ENCODE assay signal across 8 cellular contexts in genomic region chr4:109701566-109702399, GRCh38. TPM values are rescaled to one million over a fixed set of nuclear protein-coding genes. Genes with fewer than 3 reads are reported as not detected.
A peak's percentile ranks its signal among the peaks of the same experiment; 100 is the strongest.
DNase-seq lines count a peak whose midpoint lies in the region; ATAC-seq and TF ChIP-seq lines count a peak whose summit lies in the region.

No MANE protein-coding gene starts in this region.

- POLR2A ChIA-PET in CD4-positive, alpha-beta memory T cell (lab: Charles Lee; ENCODE audit: partially characterized antibody): interaction anchor here (0.6 to 4.6 kb wide), 13 partner anchors 10 to 269 kb away, joined by 3 to 23 read pairs (median 8); partner anchors contain the start of genes GAR1, MCUB, PLA2G12A and SEC24B

- intact Hi-C loops in CD4-positive, alpha-beta memory T cell (cut with micrococcal nuclease): loop anchor here (5.0 to 10.0 kb wide), 2 partner anchors 273 to 1979 kb away; partner anchors contain the start of gene PAPSS1

- H3K4me3 ChIP-seq in CD4-positive, alpha-beta memory T cell (ENCODE audit: low read length in 2 of 2): peak overlapping the region; percentile 37 to 56
- H3K4me3 ChIP-seq in kidney epithelial cell (ENCODE audit: low read depth, low read length) (peak overlapping the region; percentile 62), thymus (ENCODE audit: low read length) (peak overlapping the region; percentile 82)

- H3K36me3 ChIP-seq in CD4-positive, alpha-beta memory T cell (ENCODE audit: insufficient read depth, low read length): peaks cover 8% of the 10 kb centered on the region
- H3K36me3 ChIP-seq in kidney epithelial cell (ENCODE audit: control insufficient read depth, insufficient read depth, low read length) (no peaks in the 10 kb centered on the region), thymus (ENCODE audit: control insufficient read depth, insufficient read depth) (peaks cover 15% of the 10 kb centered on the region)

- H3K4me3 Mint-ChIP-seq in CD4-positive, alpha-beta memory T cell: peak overlapping the region; percentile 92 to 98 (median 95)
- peak overlapping the region; percentile 93 for H3K4me3 Mint-ChIP-seq in activated naive CD8-positive, alpha-beta T cell treated with anti-CD3 and anti-CD28 coated beads for 36 hours

- peak overlapping the region; percentile 71 for H3K27ac ChIP-seq in CD4-positive, alpha-beta memory T cell (ENCODE audit: low read depth, low read length)
- peak overlapping the region; percentile 82 for H3K27ac ChIP-seq in thymus (ENCODE audit: low read depth)

- no peak for TF ChIP-seq CTCF in kidney epithelial cell (IDR thresholded peaks at IDR 0.05; ENCODE audit: insufficient read depth, low read length, poor library complexity, severe bottlenecking)

- H3K4me1 Mint-ChIP-seq in CD4-positive, alpha-beta memory T cell: peaks cover 31 to 68% (median 46%) of the 10 kb centered on the region in 4 donors
- peaks cover 29% of the 10 kb centered on the region for H3K4me1 Mint-ChIP-seq in activated naive CD8-positive, alpha-beta T cell treated with anti-CD3 and anti-CD28 coated beads for 36 hours

- H3K9me3 Mint-ChIP-seq in CD4-positive, alpha-beta memory T cell: peaks cover 0 to 8% (median 0%) of the 10 kb centered on the region in 8 donors
- H3K9me3 Mint-ChIP-seq in activated naive CD8-positive, alpha-beta T cell treated with anti-CD3 and anti-CD28 coated beads for 36 hours: no peaks in the 10 kb centered on the region

- 27% methylated on average over 21 of the region's 21 CpGs for WGBS in thymus

- ATAC-seq in HG03159 (IDR thresholded peaks at IDR 0.05; ENCODE audit: unreplicated experiment) (peak; percentile 2), HG02610 (IDR thresholded peaks at IDR 0.05; ENCODE audit: unreplicated experiment) (no peak)

- H3K36me3 Mint-ChIP-seq in CD4-positive, alpha-beta memory T cell: peaks cover 8 to 25% of the 10 kb centered on the region in 2 donors
- peaks cover 16% of the 10 kb centered on the region for H3K36me3 Mint-ChIP-seq in activated naive CD8-positive, alpha-beta T cell treated with anti-CD3 and anti-CD28 coated beads for 36 hours

- no peaks in the 10 kb centered on the region for H3K27me3 Mint-ChIP-seq in CD4-positive, alpha-beta memory T cell
- no peaks in the 10 kb centered on the region for H3K27me3 Mint-ChIP-seq in activated naive CD8-positive, alpha-beta T cell treated with anti-CD3 and anti-CD28 coated beads for 36 hours

- H3K4me1 ChIP-seq in CD4-positive, alpha-beta memory T cell (ENCODE audit: insufficient read depth, low read length): peaks cover 47% of the 10 kb centered on the region
- H3K4me1 ChIP-seq in thymus (ENCODE audit: control insufficient read depth, insufficient read depth, low read length): peaks cover 11% of the 10 kb centered on the region

- peak in 2 of 5 donors; percentile 12 to 17 for DNase-seq in CD4-positive, alpha-beta memory T cell
- DNase-seq in activated naive CD8-positive, alpha-beta T cell treated with anti-CD3 and anti-CD28 coated beads for 36 hours: no peak
- no peak for DNase-seq in kidney epithelial cell (ENCODE audit: low read depth)
- no peak for DNase-seq in foreskin melanocyte
- no peak for DNase-seq in 8988T

- CTCF ChIA-PET in CD4-positive, alpha-beta memory T cell (lab: Charles Lee; ENCODE audit: partially characterized antibody): interaction anchor here (0.7 to 4.3 kb wide), 15 partner anchors 9 to 276 kb away, joined by 3 to 17 read pairs (median 6); partner anchors contain the start of genes PLA2G12A and SEC24B

- H3K9me3 ChIP-seq in CD4-positive, alpha-beta memory T cell (ENCODE audit: control insufficient read depth in 1 of 2, low read length in 2 of 2): no peaks in the 10 kb centered on the region
- H3K9me3 ChIP-seq in thymus (ENCODE audit: control insufficient read depth): peaks cover 1% of the 10 kb centered on the region

- H3K27me3 ChIP-seq in CD4-positive, alpha-beta memory T cell (ENCODE audit: insufficient read depth, low read length): no peaks in the 10 kb centered on the region
- no peaks in the 10 kb centered on the region for H3K27me3 ChIP-seq in kidney epithelial cell (ENCODE audit: control insufficient read depth, insufficient read depth, low read length)
- no peaks in the 10 kb centered on the region for H3K27me3 ChIP-seq in thymus (ENCODE audit: control insufficient read depth, insufficient read depth)

- H3K27ac Mint-ChIP-seq in CD4-positive, alpha-beta memory T cell: peak overlapping the region; percentile 86 to 96 (median 93)
- H3K27ac Mint-ChIP-seq in activated naive CD8-positive, alpha-beta T cell treated with anti-CD3 and anti-CD28 coated beads for 36 hours: peak overlapping the region; percentile 90

RNA-seq across cellular contexts. Expression of gene CASP6, which starts 1.5 kb away (rescaled TPM):
- total RNA-seq in CD4-positive, alpha-beta memory T cell: 10 to 100 TPM; 16.5 to 24.7 TPM
- polyA plus RNA-seq in CD4-positive, alpha-beta memory T cell: 100 to 1,000 TPM in 1 of 2 donors, 10 to 100 TPM in 1; 94.5 to 115 TPM
- 10 to 100 TPM; 22.2 to 23.5 TPM for total RNA-seq in activated naive CD8-positive, alpha-beta T cell treated with anti-CD3 and anti-CD28 coated beads for 36 hours
- 51.8 and 53.6 TPM in 2 replicates for total RNA-seq in kidney epithelial cell
- 24.6 TPM for polyA plus RNA-seq in thymus

RNA-seq across cellular contexts. Expression of gene PLA2G12A, which starts 28.1 kb away (rescaled TPM):
- 10 to 100 TPM; 15.7 to 18.1 TPM for total RNA-seq in CD4-positive, alpha-beta memory T cell
- 10 to 100 TPM; 33.1 to 64.8 TPM for polyA plus RNA-seq in CD4-positive, alpha-beta memory T cell
- 10 to 100 TPM; 24.0 to 31.2 TPM for total RNA-seq in activated naive CD8-positive, alpha-beta T cell treated with anti-CD3 and anti-CD28 coated beads for 36 hours
- 28.2 and 70.2 TPM in 2 replicates for total RNA-seq in kidney epithelial cell
- 23.3 TPM for polyA plus RNA-seq in thymus
